25 cellular contexts compared by ENCODE assay signal in genomic region chrX:69287025-69287540, GRCh38.
"Had no signal": no experiment of that assay in that cellular context is flagged by ENCODE, and none has a peak within 500 bp of the region (broad histone marks: within the 10 kb centered on the region; RNA-seq: fewer than 3 reads in every experiment).

No MANE protein-coding gene starts in this region.

- FAIRE-seq: endothelial cell of umbilical vein, kidney had no signal

- H3K4me1 ChIP-seq: colonic mucosa had no signal

- ATAC-seq: natural killer cell treated with Interleukin-12 subunit alpha and Interleukin-12 subunit beta and Interleukin-15 and Interleukin-18, amount 100 ng/mL, for 72 hours; stimulated activated effector memory CD8-positive, alpha-beta T cell treated with anti-CD3 and anti-CD28 coated beads, Interleukin-12 subunit alpha, Interleukin-12 subunit beta, amount 100 ng/mL, for 72 hours; stimulated activated naive CD8-positive, alpha-beta T cell treated with anti-CD3 and anti-CD28 coated beads, Interleukin-15, Interleukin-2, amounts not matched to agents 100 U/mL and 50 U/mL, for 24 hours had no signal

- H3K79me2 ChIP-seq: hepatocyte had no signal

- H3K27me3 Mint-ChIP-seq: progenitor cell of endocrine pancreas had no signal

- H3K4me1 Mint-ChIP-seq: stimulated activated effector memory CD8-positive, alpha-beta T cell treated with anti-CD3 and anti-CD28 coated beads, Interleukin-12 subunit alpha, Interleukin-12 subunit beta, amount 100 ng/mL, for 72 hours had no signal

- H3K4me3 Mint-ChIP-seq: endodermal cell; natural killer cell treated with Interleukin-12 subunit alpha and Interleukin-12 subunit beta and Interleukin-15 and Interleukin-18, amount 100 ng/mL, for 72 hours had no signal

- H3K4me3 ChIP-seq: colonic mucosa, hepatocyte, lung, ovary, suprapubic skin, tibial artery, upper lobe of left lung, uterus had no signal

- H3K27ac Mint-ChIP-seq: endodermal cell; natural killer cell treated with Interleukin-12 subunit alpha and Interleukin-12 subunit beta and Interleukin-15 and Interleukin-18, amount 100 ng/mL, for 72 hours; progenitor cell of endocrine pancreas; stimulated activated effector memory CD8-positive, alpha-beta T cell treated with anti-CD3 and anti-CD28 coated beads, Interleukin-12 subunit alpha, Interleukin-12 subunit beta, amount 100 ng/mL, for 72 hours had no signal

- H3K36me3 Mint-ChIP-seq: natural killer cell treated with Interleukin-12 subunit alpha and Interleukin-12 subunit beta and Interleukin-15 and Interleukin-18, amount 100 ng/mL, for 72 hours; stimulated activated effector memory CD8-positive, alpha-beta T cell treated with anti-CD3 and anti-CD28 coated beads, Interleukin-12 subunit alpha, Interleukin-12 subunit beta, amount 100 ng/mL, for 72 hours had no signal

- H3K9me3 Mint-ChIP-seq: natural killer cell treated with Interleukin-12 subunit alpha and Interleukin-12 subunit beta and Interleukin-15 and Interleukin-18, amount 100 ng/mL, for 72 hours; stimulated activated effector memory CD8-positive, alpha-beta T cell treated with anti-CD3 and anti-CD28 coated beads, Interleukin-12 subunit alpha, Interleukin-12 subunit beta, amount 100 ng/mL, for 72 hours had no signal

- H2AFZ ChIP-seq: hepatocyte had no signal

- H3K9me3 ChIP-seq: colonic mucosa, ovary, suprapubic skin, tibial artery, upper lobe of left lung, uterus had no signal

- H3K27ac ChIP-seq: colonic mucosa, hepatocyte, ovary, suprapubic skin, tibial artery had no signal

- H3K36me3 ChIP-seq: colonic mucosa, ovary, suprapubic skin, tibial artery, upper lobe of left lung, uterus had no signal

- H3K27me3 ChIP-seq: colonic mucosa, hepatocyte, ovary, suprapubic skin, tibial artery, upper lobe of left lung, uterus had no signal

- DNase-seq: colonic mucosa; effector CD4-positive, alpha-beta T cell; endodermal cell; foreskin melanocyte; head of caudate nucleus; kidney; left cardiac atrium; left ventricle myocardium superior; mesenchymal stem cell; midbrain; right cardiac atrium; stimulated activated CD4-positive, alpha-beta T cell treated with anti-CD3 and anti-CD28 coated beads, Interleukin-4, amount 100 ng/mL, for 1 hour; stimulated activated CD8-positive, alpha-beta memory T cell treated with anti-CD3 and anti-CD28 coated beads, Interleukin-4, amount 100 ng/mL, for 48 hours; stimulated activated naive CD8-positive, alpha-beta T cell treated with anti-CD3 and anti-CD28 coated beads, Interleukin-15, Interleukin-2, amounts not matched to agents 100 U/mL and 50 U/mL, for 24 hours; tibial artery; upper lobe of left lung; uterus had no signal
